In the genomic region with DNA sequence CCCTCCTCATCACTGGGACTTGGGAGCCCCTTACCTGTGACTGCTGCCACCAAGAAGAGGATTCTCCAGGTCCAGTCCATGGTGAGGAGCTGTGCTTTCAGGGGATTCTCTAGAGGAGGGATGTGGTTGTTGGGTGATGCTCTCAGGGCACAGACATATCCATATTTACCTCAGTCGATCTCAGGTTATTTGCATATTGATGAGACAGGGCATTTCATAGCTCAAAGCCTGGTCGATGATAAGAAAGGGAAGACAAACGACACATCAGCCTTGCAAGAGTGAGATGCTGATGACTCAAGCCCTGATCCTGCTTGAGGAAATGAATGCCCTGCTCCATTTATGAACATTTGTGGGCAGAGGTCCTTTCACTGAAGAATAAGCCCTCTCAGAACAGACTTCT, we compare ENCODE assay signal across 12 cellular contexts.
A peak's percentile ranks its signal among the peaks of the same experiment; 100 is the strongest.
DNase-seq lines count a peak whose midpoint lies in the region; ATAC-seq lines count a peak whose summit lies in the region.
"Had no signal": no experiment of that assay in that cellular context is flagged by ENCODE, and none has a peak within 500 bp of the region (broad histone marks: within the 10 kb centered on the region; RNA-seq: fewer than 3 reads in every experiment).

No MANE protein-coding gene starts in this region.

- H3K4me3 Mint-ChIP-seq in T-helper 2 cell treated with Interferon-gamma antibody and Interleukin-4, amounts not matched to agents 5 μg/mL and 100 μg/mL, for 36 hours: peak overlapping the region; percentile 71
- H3K4me3 Mint-ChIP-seq in effector memory CD8-positive, alpha-beta T cell: peak overlapping the region; percentile 72 to 83
- H3K4me3 Mint-ChIP-seq: HFFc6 had no signal

- H3K4me1 Mint-ChIP-seq in T-helper 2 cell treated with Interferon-gamma antibody and Interleukin-4, amounts not matched to agents 5 μg/mL and 100 μg/mL, for 36 hours (ENCODE audit: low read depth): peaks cover 42% of the 10 kb centered on the region
- H3K4me1 Mint-ChIP-seq in effector memory CD8-positive, alpha-beta T cell (ENCODE audit: low read depth in 2 of 2): peaks cover 63 to 77% of the 10 kb centered on the region in 2 donors

- ATAC-seq in effector memory CD8-positive, alpha-beta T cell (replicated peaks): peak; percentile 61
- ATAC-seq in GM19328 (IDR thresholded peaks at IDR 0.05; ENCODE audit: unreplicated experiment) (no peak), HG03354 (IDR thresholded peaks at IDR 0.05; ENCODE audit: poor library complexity, severe bottlenecking, unreplicated experiment) (no peak)
- ATAC-seq: pancreas, sciatic nerve had no signal

- H3K27me3 Mint-ChIP-seq in T-helper 2 cell treated with Interferon-gamma antibody and Interleukin-4, amounts not matched to agents 5 μg/mL and 100 μg/mL, for 36 hours (ENCODE audit: low read depth): peaks cover 40% of the 10 kb centered on the region
- H3K27me3 Mint-ChIP-seq in effector memory CD8-positive, alpha-beta T cell: peaks cover 0 to 2% of the 10 kb centered on the region in 2 donors

- H3K36me3 Mint-ChIP-seq in T-helper 2 cell treated with Interferon-gamma antibody and Interleukin-4, amounts not matched to agents 5 μg/mL and 100 μg/mL, for 36 hours (ENCODE audit: low read depth): no peaks in the 10 kb centered on the region
- peaks cover 9% of the 10 kb centered on the region for H3K36me3 Mint-ChIP-seq in effector memory CD8-positive, alpha-beta T cell (ENCODE audit: insufficient read depth)

- peak overlapping the region; percentile 78 for H3K27ac Mint-ChIP-seq in T-helper 2 cell treated with Interferon-gamma antibody and Interleukin-4, amounts not matched to agents 5 μg/mL and 100 μg/mL, for 36 hours
- peak overlapping the region; percentile 94 for H3K27ac Mint-ChIP-seq in effector memory CD8-positive, alpha-beta T cell
- H3K27ac Mint-ChIP-seq: HFFc6 had no signal

- no peaks in the 10 kb centered on the region for H3K9me3 Mint-ChIP-seq in T-helper 2 cell treated with Interferon-gamma antibody and Interleukin-4, amounts not matched to agents 5 μg/mL and 100 μg/mL, for 36 hours
- no peaks in the 10 kb centered on the region for H3K9me3 Mint-ChIP-seq in effector memory CD8-positive, alpha-beta T cell

- peak; percentile 45 for DNase-seq in stimulated activated CD4-positive, alpha-beta T cell treated with anti-CD3 and anti-CD28 coated beads, Interleukin-1b, Interleukin-23, amount 100 ng/mL, for 48 hours
- no peak for DNase-seq in stimulated activated CD4-positive, alpha-beta T cell treated with anti-CD3 and anti-CD28 coated beads, Interleukin-4, amount 100 ng/mL, for 1 hour
- DNase-seq in T-helper 2 cell treated with Interferon-gamma antibody and Interleukin-4, amounts not matched to agents 5 μg/mL and 100 μg/mL, for 36 hours (ENCODE audit: low spot score): no peak
- peak in 1 of 3 experiments; percentile 35 for DNase-seq in effector memory CD8-positive, alpha-beta T cell
- DNase-seq in DMS53 (lab: John Stamatoyannopoulos, UW): no peak
- DNase-seq: HFFc6, NCI-H1105, NCI-H526 had no signal
